Comparison of ENCODE assay signal across 21 cellular contexts in the genomic region with DNA sequence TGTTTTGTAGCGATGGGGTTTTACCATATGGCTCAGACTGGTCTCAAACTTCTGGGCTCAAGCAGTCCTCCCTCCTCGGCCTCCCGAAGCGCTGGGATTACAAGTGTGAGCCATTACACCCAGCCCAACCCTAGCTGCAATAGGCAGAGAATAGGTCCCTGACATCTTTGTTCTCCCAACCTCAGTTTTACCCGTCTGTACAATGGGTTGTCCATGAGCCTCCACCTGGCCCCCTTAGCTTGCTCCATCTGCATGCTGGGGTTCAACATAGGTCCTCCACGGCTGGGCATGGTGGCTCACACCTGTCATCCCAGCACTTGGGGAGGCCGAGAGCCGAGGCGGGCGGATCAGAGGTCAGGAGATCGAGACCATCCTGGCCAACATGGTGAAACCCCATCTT. TPM values are rescaled to one million over a fixed set of nuclear protein-coding genes. Genes with fewer than 3 reads are reported as not detected.
DNase-seq lines count a peak whose midpoint lies in the region; ATAC-seq and TF ChIP-seq lines count a peak whose summit lies in the region.
"Had no signal": no experiment of that assay in that cellular context is flagged by ENCODE, and none has a peak within 500 bp of the region (broad histone marks: within the 10 kb centered on the region; RNA-seq: fewer than 3 reads in every experiment).

No MANE protein-coding gene starts in this region.

- peak overlapping the region; percentile 89 for H3K27ac ChIP-seq in left ventricle myocardium inferior (replicated peaks)
- peak overlapping the region in 4 of 10 donors; percentile 26 to 90 (median 61) for H3K27ac ChIP-seq in heart right ventricle
- H3K27ac ChIP-seq in esophagus squamous epithelium, result peak overlapping the region in 3 of 4 donors; percentile 32 to 90 (median 78)
- peak overlapping the region; percentile 98 to 100 (median 98) for H3K27ac ChIP-seq in gastrocnemius medialis
- H3K27ac ChIP-seq in upper lobe of right lung, result no peak overlapping the region

- ATAC-seq in heart right ventricle, result no peak
- ATAC-seq in gastrocnemius medialis, result no peak
- ATAC-seq in esophagus mucosa, result no peak
- no peak for ATAC-seq in upper lobe of right lung

- H3K36me3 ChIP-seq in left ventricle myocardium inferior, result peaks cover 11% of the 10 kb centered on the region
- peaks cover 0 to 32% (median 7%) of the 10 kb centered on the region in 9 donors for H3K36me3 ChIP-seq in heart right ventricle
- peaks cover 11 to 33% (median 12%) of the 10 kb centered on the region in 3 donors for H3K36me3 ChIP-seq in esophagus squamous epithelium
- H3K36me3 ChIP-seq in gastrocnemius medialis, result peaks cover 0 to 9% of the 10 kb centered on the region in 2 donors
- peaks cover 25% of the 10 kb centered on the region for H3K36me3 ChIP-seq in upper lobe of right lung

- TF ChIP-seq CTCF in left ventricle myocardium inferior (IDR thresholded peaks at IDR 0.05; ENCODE audit: borderline replicate concordance) (no peak), heart right ventricle (IDR thresholded peaks at IDR 0.05) (no peak), esophagus squamous epithelium (IDR thresholded peaks at IDR 0.05) (no peak), gastrocnemius medialis (IDR thresholded peaks at IDR 0.05 in 4 of 5, conservative IDR thresholded peaks at IDR 0.05 in 1 of 5) (no peak), upper lobe of right lung (IDR thresholded peaks at IDR 0.05) (no peak)

- H3K27me3 ChIP-seq in left ventricle myocardium inferior (ENCODE audit: low read depth) (no peaks in the 10 kb centered on the region), heart right ventricle (no peaks in the 10 kb centered on the region), esophagus squamous epithelium (no peaks in the 10 kb centered on the region), gastrocnemius medialis (no peaks in the 10 kb centered on the region), upper lobe of right lung (no peaks in the 10 kb centered on the region)

- in situ Hi-C loops in gastrocnemius medialis (cut with MboI; ENCODE audit: low sequenced_read_pairs in 4 of 4), result no loop called here

- H3K4me1 ChIP-seq in left ventricle myocardium inferior (peaks cover 81% of the 10 kb centered on the region), heart right ventricle (peaks cover 30 to 82% (median 61%) of the 10 kb centered on the region in 9 donors), esophagus squamous epithelium (peaks cover 40 to 94% (median 48%) of the 10 kb centered on the region in 3 donors), gastrocnemius medialis (peaks cover 67 to 78% of the 10 kb centered on the region in 2 donors), upper lobe of right lung (peaks cover 56% of the 10 kb centered on the region)
- H3K4me1 ChIP-seq: Caco-2 had no signal

- H3K9me3 ChIP-seq in left ventricle myocardium inferior (replicated peaks) (no peaks in the 10 kb centered on the region), heart right ventricle (no peaks in the 10 kb centered on the region), esophagus squamous epithelium (no peaks in the 10 kb centered on the region), gastrocnemius medialis (no peaks in the 10 kb centered on the region), upper lobe of right lung (no peaks in the 10 kb centered on the region)
- H3K9me3 ChIP-seq: Caco-2 had no signal

- H3K4me3 ChIP-seq in left ventricle myocardium inferior, result no peak overlapping the region
- H3K4me3 ChIP-seq in heart right ventricle, result no peak overlapping the region
- H3K4me3 ChIP-seq in esophagus squamous epithelium, result no peak overlapping the region
- H3K4me3 ChIP-seq in gastrocnemius medialis, result no peak overlapping the region
- no peak overlapping the region for H3K4me3 ChIP-seq in upper lobe of right lung

- WGBS in heart right ventricle, 2 donors, result 96 to 99% methylated on average over 11 of the region's 11 CpGs
- WGBS in esophagus squamous epithelium, 2 donors, result 93 to 97% methylated on average over 5 to 11 of the region's 11 CpGs

- DNase-seq in left ventricle myocardium inferior (no peak), heart right ventricle (no peak), esophagus squamous epithelium (lab: John Stamatoyannopoulos, UW) (no peak), gastrocnemius medialis (no peak), T-helper 1 cell (no peak), Ammon's horn (ENCODE audit: low spot score) (no peak), upper lobe of right lung (no peak)
- DNase-seq: 8988T; Caco-2; CD4-positive, alpha-beta T cell; GDM1; H7; MV-4-11; NCI-H187; NCI-H2107; NCI-H2227 treated with DMSO at 0.1 percent for 48 hours; NCI-H524; NCI-H82; OCI-M1; SHP77 had no signal

- no peak for TF ChIP-seq POLR2A in esophagus squamous epithelium (IDR thresholded peaks at IDR 0.05)
- TF ChIP-seq POLR2A in gastrocnemius medialis (IDR thresholded peaks at IDR 0.05), result no peak

- intact Hi-C loops in left ventricle myocardium inferior (cut with micrococcal nuclease) (no loop called here), heart right ventricle (cut with DNase I) (no loop called here), esophagus squamous epithelium (cut with DNase I) (no loop called here), gastrocnemius medialis (cut with DNase I; ENCODE audit: low total_unique reads) (no loop called here), upper lobe of right lung (cut with DNase I) (no loop called here)

RNA-seq across cellular contexts. Expression of a gene that starts 14.4 kb away (rescaled TPM):
- 145 TPM for total RNA-seq in left ventricle myocardium inferior
- 100 to 1,000 TPM; 132 to 217 (median 161) TPM for total RNA-seq in heart right ventricle
- polyA plus RNA-seq in heart right ventricle, result 100 to 1,000 TPM in 1 of 2 donors, 10 to 100 TPM in 1; 52.3 to 147 TPM
- total RNA-seq in esophagus squamous epithelium, result 10 to 100 TPM; 40.8 to 80.9 (median 61.0) TPM
- 100 to 1,000 TPM in 3 of 4 donors, 10 to 100 TPM in 1; 90.2 to 403 (median 348) TPM for total RNA-seq in gastrocnemius medialis
- 68.2 TPM for total RNA-seq in esophagus mucosa
- 150 TPM for total RNA-seq in upper lobe of right lung
